Comparison of ENCODE assay signal across 10 cellular contexts in the genomic region with DNA sequence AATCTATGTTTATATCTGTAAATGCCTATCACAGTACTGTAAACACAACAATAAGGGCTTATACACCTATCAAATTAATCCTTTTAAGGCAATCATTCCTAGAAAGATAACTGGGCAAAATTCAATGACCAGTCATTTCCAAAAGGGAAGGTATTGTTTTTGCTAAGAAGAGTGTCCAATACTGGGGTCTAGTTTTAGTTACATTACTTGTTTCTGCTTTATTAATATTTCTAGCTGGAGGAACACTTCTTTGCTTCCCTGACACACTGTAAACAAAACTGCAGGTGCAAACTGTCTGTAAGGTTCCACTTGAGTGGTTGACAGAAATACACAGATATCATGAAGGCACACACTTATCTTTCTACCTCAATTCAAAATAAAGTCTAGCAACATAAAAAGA.
DNase-seq lines count a peak whose midpoint lies in the region; ATAC-seq and TF ChIP-seq lines count a peak whose summit lies in the region.
"Had no signal": no experiment of that assay in that cellular context is flagged by ENCODE, and none has a peak within 500 bp of the region (broad histone marks: within the 10 kb centered on the region; RNA-seq: fewer than 3 reads in every experiment).

No MANE protein-coding gene starts in this region.

- H3K4me1 ChIP-seq in transverse colon (no peaks in the 10 kb centered on the region), lower lobe of right lung (no peaks in the 10 kb centered on the region)
- H3K4me1 ChIP-seq: SJCRH30 had no signal

- no peak for TF ChIP-seq EP300 in transverse colon (IDR thresholded peaks at IDR 0.05; ENCODE audit: low read depth)

- no peak for TF ChIP-seq POLR2A in transverse colon (IDR thresholded peaks at IDR 0.05)

- no peak overlapping the region for H3K4me3 ChIP-seq in transverse colon
- no peak overlapping the region for H3K4me3 ChIP-seq in lower lobe of right lung
- H3K4me3 ChIP-seq: SJCRH30, tibial artery had no signal

- TF ChIP-seq CTCF in transverse colon (IDR thresholded peaks at IDR 0.05) = no peak
- TF ChIP-seq CTCF in lower lobe of right lung (IDR thresholded peaks at IDR 0.05) = no peak

- H3K9me3 ChIP-seq in transverse colon (no peaks in the 10 kb centered on the region), lower lobe of right lung (no peaks in the 10 kb centered on the region)
- H3K9me3 ChIP-seq: SJCRH30, tibial artery had no signal

- H3K36me3 ChIP-seq in transverse colon (peaks cover 0 to 3% (median 0%) of the 10 kb centered on the region in 4 donors), lower lobe of right lung (no peaks in the 10 kb centered on the region)
- H3K36me3 ChIP-seq: tibial artery had no signal

- H3K27me3 ChIP-seq in transverse colon (no peaks in the 10 kb centered on the region), lower lobe of right lung (ENCODE audit: low read depth) (no peaks in the 10 kb centered on the region)
- H3K27me3 ChIP-seq: SJCRH30, tibial artery had no signal

- intact Hi-C loops in transverse colon (cut with DNase I; ENCODE audit: low total_unique reads) (no loop called here), lower lobe of right lung (cut with DNase I) (no loop called here)

- in situ Hi-C loops in transverse colon (cut with MboI; ENCODE audit: low pct_ligation_motif_present in 1 of 4, low pct_unique_long_range_greater_than_20kb in 1 of 4, low sequenced_read_pairs in 3 of 4) = no loop called here

- peak; percentile 11 for DNase-seq in COLO668 (lab: John Stamatoyannopoulos, UW; ENCODE audit: unreplicated experiment)
- DNase-seq in NCI-H146 treated with DMSO at 0.1 percent for 48 hours (lab: John Stamatoyannopoulos, UW; ENCODE audit: unreplicated experiment) = peak; percentile 64
- DNase-seq in transverse colon = no peak
- DNase-seq in lower lobe of right lung = no peak
- DNase-seq in NCI-H69 (lab: John Stamatoyannopoulos, UW) = no peak
- DNase-seq in T-helper 9 cell = no peak
- DNase-seq: SJCRH30, tibial artery had no signal

- H3K27ac ChIP-seq in transverse colon = no peak overlapping the region
- no peak overlapping the region for H3K27ac ChIP-seq in lower lobe of right lung
- H3K27ac ChIP-seq: SJCRH30, tibial artery had no signal

- ATAC-seq in GM18909 (IDR thresholded peaks at IDR 0.05; ENCODE audit: poor library complexity, unreplicated experiment) (peak; percentile 73), HG02870 (IDR thresholded peaks at IDR 0.05; ENCODE audit: unreplicated experiment) (peak; percentile 48), lower lobe of right lung (no peak)

Comparison
In these comparisons a context has a peak if more than half of its experiments do, and no peak if none do; other contexts are left out.
1. DNase-seq: peak in COLO668 (single experiment) and NCI-H146 treated with DMSO at 0.1 percent for 48 hours (single experiment); none in transverse colon (single experiment), lower lobe of right lung (single experiment), NCI-H69 (single experiment) and T-helper 9 cell (single experiment).
2. ATAC-seq: peak in GM18909 (single experiment) and HG02870 (single experiment); none in lower lobe of right lung (0 of 2).